Comparison of ENCODE assay signal across 1 cellular context in genomic region chr10:21526184-21526951, GRCh38.
A peak's percentile ranks its signal among the peaks of the same experiment; 100 is the strongest.
TF ChIP-seq lines count a peak whose summit lies in the region.

No MANE protein-coding gene starts in this region.

TF ChIP-seq in HepG2, 621 proteins besides CTCF, POLR2A, EP300 and RAD21 (continued from another document and continues in another):
- TF ChIP-seq LRRFIP1 (CRISPR knock-in tag; conservative IDR thresholded peaks at IDR 0.05) (no peak), ZFY (CRISPR knock-in tag; IDR thresholded peaks at IDR 0.05) (peak; percentile 91), MIXL1 (CRISPR knock-in tag; IDR thresholded peaks at IDR 0.05) (no peak), PLSCR1 (CRISPR knock-in tag; IDR thresholded peaks at IDR 0.05; ENCODE audit: borderline replicate concordance) (no peak), NAIF1 (CRISPR knock-in tag; IDR thresholded peaks at IDR 0.05; ENCODE audit: borderline replicate concordance) (no peak), SP1 (IDR thresholded peaks at IDR 0.05) (no peak), SP1 (CRISPR knock-in tag; IDR thresholded peaks at IDR 0.05) (no peak), TAF1 (CRISPR knock-in tag; IDR thresholded peaks at IDR 0.05) (peak; percentile 38; the same call in 1 of the 2 replicates), ZNF616 (CRISPR knock-in tag; IDR thresholded peaks at IDR 0.05; ENCODE audit: low read depth) (no peak), MLLT10 (CRISPR knock-in tag; IDR thresholded peaks at IDR 0.05) (no peak), ZNF790 (CRISPR knock-in tag; IDR thresholded peaks at IDR 0.05; ENCODE audit: borderline replicate concordance) (no peak), NR2F2 (IDR thresholded peaks at IDR 0.05; ENCODE audit: borderline replicate concordance, low read depth) (no peak), ZBTB38 (CRISPR knock-in tag; IDR thresholded peaks at IDR 0.05) (no peak), ZNF580 (CRISPR knock-in tag; IDR thresholded peaks at IDR 0.05; ENCODE audit: borderline replicate concordance, low read depth) (no peak), ZNF225 (CRISPR knock-in tag; IDR thresholded peaks at IDR 0.05) (no peak; the same call in 1 of the 2 replicates), KDM4B (CRISPR knock-in tag; IDR thresholded peaks at IDR 0.05) (no peak), TCF12 (IDR thresholded peaks at IDR 0.05) (no peak), TCF12 (CRISPR knock-in tag; IDR thresholded peaks at IDR 0.05) (no peak), ZNF451 (CRISPR knock-in tag; IDR thresholded peaks at IDR 0.05) (no peak), RBM39 (IDR thresholded peaks at IDR 0.05; ENCODE audit: low read depth, low read length, poor library complexity, severe bottlenecking) (peak; percentile 71), MTF1 (CRISPR knock-in tag; IDR thresholded peaks at IDR 0.05) (no peak), KDM3A (CRISPR knock-in tag; IDR thresholded peaks at IDR 0.05; ENCODE audit: low read depth) (no peak), ZFP82 (CRISPR knock-in tag; IDR thresholded peaks at IDR 0.05; ENCODE audit: borderline replicate concordance) (no peak; the same call in 1 of the 2 replicates), ZNF672 (CRISPR knock-in tag; IDR thresholded peaks at IDR 0.05) (no peak), EHMT2 (IDR thresholded peaks at IDR 0.05; ENCODE audit: borderline replicate concordance, low read depth, low read length) (no peak), HOXA7 (CRISPR knock-in tag; IDR thresholded peaks at IDR 0.05) (no peak), RXRB (CRISPR knock-in tag; IDR thresholded peaks at IDR 0.05; ENCODE audit: borderline replicate concordance) (no peak), ZNF644 (CRISPR knock-in tag; IDR thresholded peaks at IDR 0.05; ENCODE audit: low read depth) (no peak), HNRNPLL (IDR thresholded peaks at IDR 0.05; ENCODE audit: low read depth, low read length, poor library complexity, severe bottlenecking) (no peak), NFKB2 (CRISPR knock-in tag; IDR thresholded peaks at IDR 0.05; ENCODE audit: borderline replicate concordance) (no peak; the same call in 1 of the 2 replicates), KDM5B (CRISPR knock-in tag; IDR thresholded peaks at IDR 0.05; ENCODE audit: borderline replicate concordance) (peak; percentile 37; the same call in 1 of the 2 replicates), IRF2 (CRISPR knock-in tag; IDR thresholded peaks at IDR 0.05) (no peak), WIZ (CRISPR knock-in tag; IDR thresholded peaks at IDR 0.05) (no peak), TEF (CRISPR knock-in tag; IDR thresholded peaks at IDR 0.05) (no peak), TCF7 (IDR thresholded peaks at IDR 0.05; ENCODE audit: low read depth) (no peak), ZSCAN29 (CRISPR knock-in tag; conservative IDR thresholded peaks at IDR 0.05) (no peak), ZNF550 (CRISPR knock-in tag; IDR thresholded peaks at IDR 0.05; ENCODE audit: borderline replicate concordance) (no peak)
- TF ChIP-seq, protein P1, sequence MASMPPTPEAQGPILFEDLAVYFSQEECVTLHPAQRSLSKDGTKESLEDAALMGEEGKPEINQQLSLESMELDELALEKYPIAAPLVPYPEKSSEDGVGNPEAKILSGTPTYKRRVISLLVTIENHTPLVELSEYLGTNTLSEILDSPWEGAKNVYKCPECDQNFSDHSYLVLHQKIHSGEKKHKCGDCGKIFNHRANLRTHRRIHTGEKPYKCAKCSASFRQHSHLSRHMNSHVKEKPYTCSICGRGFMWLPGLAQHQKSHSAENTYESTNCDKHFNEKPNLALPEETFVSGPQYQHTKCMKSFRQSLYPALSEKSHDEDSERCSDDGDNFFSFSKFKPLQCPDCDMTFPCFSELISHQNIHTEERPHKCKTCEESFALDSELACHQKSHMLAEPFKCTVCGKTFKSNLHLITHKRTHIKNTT (CRISPR knock-in tag; IDR thresholded peaks at IDR 0.05): no peak
- TF ChIP-seq, protein P2, sequence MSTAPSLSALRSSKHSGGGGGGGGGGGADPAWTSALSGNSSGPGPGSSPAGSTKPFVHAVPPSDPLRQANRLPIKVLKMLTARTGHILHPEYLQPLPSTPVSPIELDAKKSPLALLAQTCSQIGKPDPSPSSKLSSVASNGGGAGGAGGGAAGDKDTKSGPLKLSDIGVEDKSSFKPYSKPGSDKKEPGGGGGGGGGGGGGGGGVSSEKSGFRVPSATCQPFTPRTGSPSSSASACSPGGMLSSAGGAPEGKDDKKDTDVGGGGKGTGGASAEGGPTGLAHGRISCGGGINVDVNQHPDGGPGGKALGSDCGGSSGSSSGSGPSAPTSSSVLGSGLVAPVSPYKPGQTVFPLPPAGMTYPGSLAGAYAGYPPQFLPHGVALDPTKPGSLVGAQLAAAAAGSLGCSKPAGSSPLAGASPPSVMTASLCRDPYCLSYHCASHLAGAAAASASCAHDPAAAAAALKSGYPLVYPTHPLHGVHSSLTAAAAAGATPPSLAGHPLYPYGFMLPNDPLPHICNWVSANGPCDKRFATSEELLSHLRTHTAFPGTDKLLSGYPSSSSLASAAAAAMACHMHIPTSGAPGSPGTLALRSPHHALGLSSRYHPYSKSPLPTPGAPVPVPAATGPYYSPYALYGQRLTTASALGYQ (CRISPR knock-in tag; IDR thresholded peaks at IDR 0.05): no peak
- TF ChIP-seq, protein P3, sequence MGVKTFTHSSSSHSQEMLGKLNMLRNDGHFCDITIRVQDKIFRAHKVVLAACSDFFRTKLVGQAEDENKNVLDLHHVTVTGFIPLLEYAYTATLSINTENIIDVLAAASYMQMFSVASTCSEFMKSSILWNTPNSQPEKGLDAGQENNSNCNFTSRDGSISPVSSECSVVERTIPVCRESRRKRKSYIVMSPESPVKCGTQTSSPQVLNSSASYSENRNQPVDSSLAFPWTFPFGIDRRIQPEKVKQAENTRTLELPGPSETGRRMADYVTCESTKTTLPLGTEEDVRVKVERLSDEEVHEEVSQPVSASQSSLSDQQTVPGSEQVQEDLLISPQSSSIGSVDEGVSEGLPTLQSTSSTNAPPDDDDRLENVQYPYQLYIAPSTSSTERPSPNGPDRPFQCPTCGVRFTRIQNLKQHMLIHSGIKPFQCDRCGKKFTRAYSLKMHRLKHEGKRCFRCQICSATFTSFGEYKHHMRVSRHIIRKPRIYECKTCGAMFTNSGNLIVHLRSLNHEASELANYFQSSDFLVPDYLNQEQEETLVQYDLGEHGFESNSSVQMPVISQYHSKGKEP (CRISPR knock-in tag; IDR thresholded peaks at IDR 0.05): no peak
- TF ChIP-seq, protein P4, sequence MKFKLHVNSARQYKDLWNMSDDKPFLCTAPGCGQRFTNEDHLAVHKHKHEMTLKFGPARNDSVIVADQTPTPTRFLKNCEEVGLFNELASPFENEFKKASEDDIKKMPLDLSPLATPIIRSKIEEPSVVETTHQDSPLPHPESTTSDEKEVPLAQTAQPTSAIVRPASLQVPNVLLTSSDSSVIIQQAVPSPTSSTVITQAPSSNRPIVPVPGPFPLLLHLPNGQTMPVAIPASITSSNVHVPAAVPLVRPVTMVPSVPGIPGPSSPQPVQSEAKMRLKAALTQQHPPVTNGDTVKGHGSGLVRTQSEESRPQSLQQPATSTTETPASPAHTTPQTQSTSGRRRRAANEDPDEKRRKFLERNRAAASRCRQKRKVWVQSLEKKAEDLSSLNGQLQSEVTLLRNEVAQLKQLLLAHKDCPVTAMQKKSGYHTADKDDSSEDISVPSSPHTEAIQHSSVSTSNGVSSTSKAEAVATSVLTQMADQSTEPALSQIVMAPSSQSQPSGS (CRISPR knock-in tag; IDR thresholded peaks at IDR 0.05): no peak
- TF ChIP-seq, protein P5, sequence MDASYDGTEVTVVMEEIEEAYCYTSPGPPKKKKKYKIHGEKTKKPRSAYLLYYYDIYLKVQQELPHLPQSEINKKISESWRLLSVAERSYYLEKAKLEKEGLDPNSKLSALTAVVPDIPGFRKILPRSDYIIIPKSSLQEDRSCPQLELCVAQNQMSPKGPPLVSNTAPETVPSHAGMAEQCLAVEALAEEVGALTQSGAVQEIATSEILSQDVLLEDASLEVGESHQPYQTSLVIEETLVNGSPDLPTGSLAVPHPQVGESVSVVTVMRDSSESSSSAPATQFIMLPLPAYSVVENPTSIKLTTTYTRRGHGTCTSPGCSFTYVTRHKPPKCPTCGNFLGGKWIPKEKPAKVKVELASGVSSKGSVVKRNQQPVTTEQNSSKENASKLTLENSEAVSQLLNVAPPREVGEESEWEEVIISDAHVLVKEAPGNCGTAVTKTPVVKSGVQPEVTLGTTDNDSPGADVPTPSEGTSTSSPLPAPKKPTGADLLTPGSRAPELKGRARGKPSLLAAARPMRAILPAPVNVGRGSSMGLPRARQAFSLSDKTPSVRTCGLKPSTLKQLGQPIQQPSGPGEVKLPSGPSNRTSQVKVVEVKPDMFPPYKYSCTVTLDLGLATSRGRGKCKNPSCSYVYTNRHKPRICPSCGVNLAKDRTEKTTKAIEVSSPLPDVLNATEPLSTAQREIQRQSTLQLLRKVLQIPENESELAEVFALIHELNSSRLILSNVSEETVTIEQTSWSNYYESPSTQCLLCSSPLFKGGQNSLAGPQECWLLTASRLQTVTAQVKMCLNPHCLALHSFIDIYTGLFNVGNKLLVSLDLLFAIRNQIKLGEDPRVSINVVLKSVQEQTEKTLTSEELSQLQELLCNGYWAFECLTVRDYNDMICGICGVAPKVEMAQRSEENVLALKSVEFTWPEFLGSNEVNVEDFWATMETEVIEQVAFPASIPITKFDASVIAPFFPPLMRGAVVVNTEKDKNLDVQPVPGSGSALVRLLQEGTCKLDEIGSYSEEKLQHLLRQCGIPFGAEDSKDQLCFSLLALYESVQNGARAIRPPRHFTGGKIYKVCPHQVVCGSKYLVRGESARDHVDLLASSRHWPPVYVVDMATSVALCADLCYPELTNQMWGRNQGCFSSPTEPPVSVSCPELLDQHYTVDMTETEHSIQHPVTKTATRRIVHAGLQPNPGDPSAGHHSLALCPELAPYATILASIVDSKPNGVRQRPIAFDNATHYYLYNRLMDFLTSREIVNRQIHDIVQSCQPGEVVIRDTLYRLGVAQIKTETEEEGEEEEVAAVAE (CRISPR knock-in tag; IDR thresholded peaks at IDR 0.05; ENCODE audit: borderline replicate concordance): 0 out of 2 replicates have a peak, but pooled peaks have one; percentile 2
- TF ChIP-seq, protein P6, sequence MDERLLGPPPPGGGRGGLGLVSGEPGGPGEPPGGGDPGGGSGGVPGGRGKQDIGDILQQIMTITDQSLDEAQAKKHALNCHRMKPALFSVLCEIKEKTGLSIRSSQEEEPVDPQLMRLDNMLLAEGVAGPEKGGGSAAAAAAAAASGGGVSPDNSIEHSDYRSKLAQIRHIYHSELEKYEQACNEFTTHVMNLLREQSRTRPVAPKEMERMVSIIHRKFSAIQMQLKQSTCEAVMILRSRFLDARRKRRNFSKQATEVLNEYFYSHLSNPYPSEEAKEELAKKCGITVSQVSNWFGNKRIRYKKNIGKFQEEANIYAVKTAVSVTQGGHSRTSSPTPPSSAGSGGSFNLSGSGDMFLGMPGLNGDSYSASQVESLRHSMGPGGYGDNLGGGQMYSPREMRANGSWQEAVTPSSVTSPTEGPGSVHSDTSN (CRISPR knock-in tag; IDR thresholded peaks at IDR 0.05): no peak
- TF ChIP-seq, protein P7, sequence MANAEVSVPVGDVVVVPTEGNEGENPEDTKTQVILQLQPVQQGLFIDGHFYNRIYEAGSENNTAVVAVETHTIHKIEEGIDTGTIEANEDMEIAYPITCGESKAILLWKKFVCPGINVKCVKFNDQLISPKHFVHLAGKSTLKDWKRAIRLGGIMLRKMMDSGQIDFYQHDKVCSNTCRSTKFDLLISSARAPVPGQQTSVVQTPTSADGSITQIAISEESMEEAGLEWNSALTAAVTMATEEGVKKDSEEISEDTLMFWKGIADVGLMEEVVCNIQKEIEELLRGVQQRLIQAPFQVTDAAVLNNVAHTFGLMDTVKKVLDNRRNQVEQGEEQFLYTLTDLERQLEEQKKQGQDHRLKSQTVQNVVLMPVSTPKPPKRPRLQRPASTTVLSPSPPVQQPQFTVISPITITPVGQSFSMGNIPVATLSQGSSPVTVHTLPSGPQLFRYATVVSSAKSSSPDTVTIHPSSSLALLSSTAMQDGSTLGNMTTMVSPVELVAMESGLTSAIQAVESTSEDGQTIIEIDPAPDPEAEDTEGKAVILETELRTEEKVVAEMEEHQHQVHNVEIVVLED (CRISPR knock-in tag; IDR thresholded peaks at IDR 0.05; ENCODE audit: borderline replicate concordance): no peak
